13 cellular contexts compared by ENCODE assay signal in genomic region chr3:37542772-37543449, GRCh38.
"Had no signal": no experiment of that assay in that cellular context is flagged by ENCODE, and none has a peak within 500 bp of the region (broad histone marks: within the 10 kb centered on the region; RNA-seq: fewer than 3 reads in every experiment).

No MANE protein-coding gene starts in this region.

- H3K27ac ChIP-seq: colonic mucosa, ovary, transverse colon had no signal

- H3K4me3 ChIP-seq: colonic mucosa, ovary, transverse colon had no signal

- DNase-seq: activated B cell treated with CpG ODN at 0.5 μM for 24 hours; activated CD4-positive, alpha-beta T cell treated with anti-CD3 and anti-CD28 coated beads for 48 hours; activated CD8-positive, alpha-beta memory T cell treated with anti-CD3 and anti-CD28 coated beads, Interleukin-2, amount 50 U/mL, for 4 hours; activated CD8-positive, alpha-beta T cell treated with anti-CD3 and anti-CD28 coated beads, Interleukin-2, amount 10 ng/mL, durations not matched to agents 7 days and 5 days; activated effector memory CD4-positive, alpha-beta T cell treated with anti-CD3 and anti-CD28 coated beads, Interleukin-2, amount 50 U/mL, for 16 hours; activated T-cell treated with anti-CD3 and anti-CD28 coated beads, Interleukin-2, amount 50 U/mL, for 48 hours; colonic mucosa; midbrain; naive B cell; ovary; stimulated activated CD4-positive, alpha-beta T cell treated with anti-CD3 and anti-CD28 coated beads, Interleukin-4, amount 100 ng/mL, for 1 hour; stimulated activated naive CD4-positive, alpha-beta T cell; transverse colon had no signal

- H3K36me3 ChIP-seq: colonic mucosa, ovary, transverse colon had no signal

- ATAC-seq: activated CD8-positive, alpha-beta T cell treated with anti-CD3 and anti-CD28 coated beads, Interleukin-2, amount 10 ng/mL, durations not matched to agents 7 days and 5 days had no signal

- H3K9me3 ChIP-seq: colonic mucosa, ovary, transverse colon had no signal

- H3K4me1 ChIP-seq: colonic mucosa had no signal

- H3K27me3 ChIP-seq: colonic mucosa, ovary, transverse colon had no signal
